In the genomic region with DNA sequence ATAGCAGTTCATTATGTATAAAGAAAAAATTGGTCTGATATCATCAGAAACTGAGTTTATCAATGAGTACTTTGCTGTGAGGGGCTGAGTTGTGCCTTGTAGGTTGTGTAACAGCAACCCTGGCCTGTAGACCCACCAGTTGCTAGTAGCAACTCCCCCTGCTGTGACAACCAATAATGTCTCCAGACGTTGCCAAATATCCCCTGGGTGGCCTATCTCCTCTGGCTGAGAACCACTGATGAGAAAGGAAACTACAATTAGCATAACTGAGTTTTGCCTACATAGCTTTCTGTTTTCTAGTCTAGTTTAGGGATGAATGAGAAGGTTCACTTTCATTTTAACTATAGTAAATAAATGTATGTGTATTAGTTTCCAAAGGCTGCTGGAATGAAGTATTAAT, we compare ENCODE assay signal across 14 cellular contexts.
DNase-seq lines count a peak whose midpoint lies in the region; ATAC-seq, FAIRE-seq and TF ChIP-seq lines count a peak whose summit lies in the region.
"Had no signal": no experiment of that assay in that cellular context is flagged by ENCODE, and none has a peak within 500 bp of the region (broad histone marks: within the 10 kb centered on the region; RNA-seq: fewer than 3 reads in every experiment).

No MANE protein-coding gene starts in this region.

- no peak for DNase-seq in NCI-H446 treated with DMSO at 0.1 percent for 48 hours (lab: John Stamatoyannopoulos, UW)
- no peak for DNase-seq in brain microvascular endothelial cell
- no peak for DNase-seq in OCI-M1 (lab: John Stamatoyannopoulos, UW)
- no peak for DNase-seq in pancreas
- DNase-seq: activated CD4-positive, alpha-beta T cell treated with anti-CD3 and anti-CD28 coated beads for 48 hours; MV-4-11; stimulated activated CD8-positive, alpha-beta memory T cell treated with anti-CD3 and anti-CD28 coated beads, Interleukin-4, amount 100 ng/mL, for 48 hours had no signal

- ATAC-seq in GM18499 (IDR thresholded peaks at IDR 0.05; ENCODE audit: insufficient read depth, unreplicated experiment) (peak; percentile 94), GM19372 (IDR thresholded peaks at IDR 0.05; ENCODE audit: low read depth, unreplicated experiment) (peak; percentile 49), HG02852 (IDR thresholded peaks at IDR 0.05; ENCODE audit: unreplicated experiment) (peak; percentile 97), HG03575 (IDR thresholded peaks at IDR 0.05; ENCODE audit: extremely low read depth, insufficient number of reproducible peaks, low FRiP score, unreplicated experiment) (peak; percentile 87), pancreas (no peak)
- ATAC-seq: Panc1, sciatic nerve had no signal

- H3K36me3 ChIP-seq in brain microvascular endothelial cell (replicated peaks) (no peaks in the 10 kb centered on the region), pancreas (no peaks in the 10 kb centered on the region)

- no peak overlapping the region for H3K27ac ChIP-seq in brain microvascular endothelial cell
- H3K27ac ChIP-seq in pancreas, result no peak overlapping the region

- no peaks in the 10 kb centered on the region for H3K9me3 ChIP-seq in pancreas

- FAIRE-seq in pancreas (lab: Jason Lieb, UNC), result no peak
- FAIRE-seq: D721Med had no signal

- no peak for TF ChIP-seq CTCF in brain microvascular endothelial cell (IDR thresholded peaks at IDR 0.05; ENCODE audit: low read depth, low read length, missing control alignments)
- TF ChIP-seq CTCF in pancreas (IDR thresholded peaks at IDR 0.05), result no peak

- 19 to 22% methylated on average over 1 of the region's 1 CpG for WGBS in pancreas, 2 donors

- no peaks in the 10 kb centered on the region for H3K4me1 ChIP-seq in pancreas

- intact Hi-C loops in pancreas (cut with DNase I), result no loop called here

- in situ Hi-C loops in brain microvascular endothelial cell (cut with HindIII; ENCODE audit: low pct_ligation_motif_present, low sequenced_read_pairs), result no loop called here

- no peaks in the 10 kb centered on the region for H3K27me3 ChIP-seq in brain microvascular endothelial cell (replicated peaks)
- no peaks in the 10 kb centered on the region for H3K27me3 ChIP-seq in pancreas

- H3K4me3 ChIP-seq in brain microvascular endothelial cell (ENCODE audit: low read depth, low read length) (no peak overlapping the region), pancreas (no peak overlapping the region)

Comparison
In these comparisons a context has a peak if more than half of its experiments do, and no peak if none do; other contexts are left out.
1. ATAC-seq: peak in GM18499 (single experiment), GM19372 (single experiment), HG02852 (single experiment) and HG03575 (single experiment); none in pancreas (0 of 4).